In genomic region chr3:183033746-183034145, GRCh38 we compare ENCODE assay signal across 29 cellular contexts. TPM values are rescaled to one million over a fixed set of nuclear protein-coding genes. Genes with fewer than 3 reads are reported as not detected.
DNase-seq lines count a peak whose midpoint lies in the region; ATAC-seq, FAIRE-seq and TF ChIP-seq lines count a peak whose summit lies in the region.
"Had no signal": no experiment of that assay in that cellular context is flagged by ENCODE, and none has a peak within 500 bp of the region (broad histone marks: within the 10 kb centered on the region; RNA-seq: fewer than 3 reads in every experiment).

No MANE protein-coding gene starts in this region.

- no peaks in the 10 kb centered on the region for H3K27me3 ChIP-seq in BJ (ENCODE audit: control insufficient read depth, insufficient read depth, low read length)
- H3K27me3 ChIP-seq in naive thymus-derived CD4-positive, alpha-beta T cell (ENCODE audit: control insufficient read depth in 2 of 2, insufficient read depth in 2 of 2, low read length in 2 of 2) = no peaks in the 10 kb centered on the region
- H3K27me3 ChIP-seq: BLaER1 treated with 17β-estradiol and CSF1 and Interleukin-3, amounts not matched to agents 10 nM and 100 nM; cardiac muscle cell; heart left ventricle; SJCRH30; upper lobe of left lung had no signal

- no peaks in the 10 kb centered on the region; the same call in 1 of the 2 replicates for H3K36me3 ChIP-seq in BJ (ENCODE audit: control insufficient read depth, insufficient read depth, low read length)
- H3K36me3 ChIP-seq in naive thymus-derived CD4-positive, alpha-beta T cell (ENCODE audit: control insufficient read depth in 2 of 3, insufficient read depth in 3 of 3, low read length in 3 of 3) = peaks cover 6 to 52% (median 11%) of the 10 kb centered on the region in 3 experiments

- H3K9me3 Mint-ChIP-seq in naive thymus-derived CD4-positive, alpha-beta T cell = peaks cover 0 to 2% (median 0%) of the 10 kb centered on the region in 11 donors
- H3K9me3 Mint-ChIP-seq: activated T-cell treated with anti-CD3 and anti-CD28 coated beads, Interleukin-2, amount 50 U/mL, for 4 hours; GM23338 had no signal

- H3K4me1 ChIP-seq in naive thymus-derived CD4-positive, alpha-beta T cell (ENCODE audit: control insufficient read depth in 2 of 2, insufficient read depth in 2 of 2, low read length in 2 of 2) = no peaks in the 10 kb centered on the region
- H3K4me1 ChIP-seq: A549, heart left ventricle, SJCRH30, upper lobe of left lung had no signal

- no peak overlapping the region for H3K27ac ChIP-seq in naive thymus-derived CD4-positive, alpha-beta T cell (ENCODE audit: low read depth, low read length)
- H3K27ac ChIP-seq: A549; BLaER1 treated with 17β-estradiol and CSF1 and Interleukin-3, amounts not matched to agents 10 nM and 100 nM; cardiac muscle cell; heart left ventricle; SJCRH30; upper lobe of left lung had no signal

- H3K27me3 Mint-ChIP-seq in naive thymus-derived CD4-positive, alpha-beta T cell = no peaks in the 10 kb centered on the region
- H3K27me3 Mint-ChIP-seq: naive B cell, T-helper 17 cell had no signal

- FAIRE-seq in HTR-8/SVneo (lab: Jason Lieb, UNC) = no peak
- FAIRE-seq: A549, small intestine had no signal

- H3K4me3 ChIP-seq in BJ (ENCODE audit: low read depth, low read length) (no peak overlapping the region), choroid plexus epithelial cell (ENCODE audit: low read depth, low read length) (no peak overlapping the region)
- H3K4me3 ChIP-seq in naive thymus-derived CD4-positive, alpha-beta T cell (ENCODE audit: low read length) = no peak overlapping the region
- H3K4me3 ChIP-seq: A549; BLaER1 treated with 17β-estradiol and CSF1 and Interleukin-3, amounts not matched to agents 10 nM and 100 nM; cardiac muscle cell; GM23338; heart left ventricle; SJCRH30; upper lobe of left lung had no signal

- H3K4me3 Mint-ChIP-seq in naive thymus-derived CD4-positive, alpha-beta T cell = no peak overlapping the region
- H3K4me3 Mint-ChIP-seq: activated T-cell treated with anti-CD3 and anti-CD28 coated beads, Interleukin-2, amount 50 U/mL, for 4 hours; GM23338; naive B cell; T-helper 17 cell had no signal

- peaks cover 30 to 64% (median 45%) of the 10 kb centered on the region in 5 donors for H3K36me3 Mint-ChIP-seq in naive thymus-derived CD4-positive, alpha-beta T cell

- no peak overlapping the region for H3K27ac Mint-ChIP-seq in naive thymus-derived CD4-positive, alpha-beta T cell
- H3K27ac Mint-ChIP-seq: GM23338, naive B cell, T-helper 17 cell had no signal

- POLR2A ChIA-PET in BJ (lab: Charles Lee) = no interaction called here
- POLR2A ChIA-PET in naive thymus-derived CD4-positive, alpha-beta T cell (lab: Charles Lee) = interaction anchor here (0.7 kb wide), 1 partner anchor 10 kb away, joined by 5 read pairs; no protein-coding TSS in a partner anchor

- H3K4me1 Mint-ChIP-seq in naive thymus-derived CD4-positive, alpha-beta T cell = peaks cover 0 to 6% (median 0%) of the 10 kb centered on the region in 7 donors
- H3K4me1 Mint-ChIP-seq: GM23338, naive B cell had no signal

- intact Hi-C loops in naive thymus-derived CD4-positive, alpha-beta T cell (cut with micrococcal nuclease) = no loop called here

- CTCF ChIA-PET in BJ (lab: Yijun Ruan, JAX) = interaction anchor here (0.6 to 0.7 kb wide), 3 partner anchors 23 to 182 kb away, joined by 3 read pairs; no protein-coding TSS in a partner anchor
- CTCF ChIA-PET in naive thymus-derived CD4-positive, alpha-beta T cell (lab: Charles Lee) = interaction anchor here (0.7 kb wide), 1 partner anchor 444 kb away, joined by 4 read pairs; no protein-coding TSS in a partner anchor

- no peaks in the 10 kb centered on the region for H3K9me3 ChIP-seq in naive thymus-derived CD4-positive, alpha-beta T cell (ENCODE audit: control insufficient read depth in 2 of 3, low read length in 3 of 3)
- H3K9me3 ChIP-seq: A549, heart left ventricle, SJCRH30, upper lobe of left lung had no signal

- TF ChIP-seq CTCF in BJ (IDR thresholded peaks at IDR 0.05; ENCODE audit: insufficient read depth, low read depth, low read length) (no peak), choroid plexus epithelial cell (conservative IDR thresholded peaks at IDR 0.05; ENCODE audit: low read depth, low read length) (no peak)

- no peak for ATAC-seq in naive thymus-derived CD4-positive, alpha-beta T cell
- ATAC-seq: A549; activated T-cell treated with anti-CD3 and anti-CD28 coated beads, Interleukin-2, amount 50 U/mL, for 4 hours; GM23338; heart left ventricle; T-helper 17 cell had no signal

- DNase-seq in BJ (ENCODE audit: low read depth) (peak; percentile 21), HTR-8/SVneo (ENCODE audit: insufficient read length, low spot score) (peak; percentile 19), choroid plexus epithelial cell (ENCODE audit: low read depth) (peak; percentile 45), kidney tubule cell (ENCODE audit: low spot score) (peak; percentile 10), NCI-H510A (lab: John Stamatoyannopoulos, UW) (no peak), T-helper 9 cell (no peak), glomerular visceral epithelial cell (ENCODE audit: extremely low spot score) (no peak)
- no peak for DNase-seq in naive thymus-derived CD4-positive, alpha-beta T cell
- DNase-seq: activated CD4-positive, alpha-beta T cell treated with anti-CD3 and anti-CD28 coated beads for 4 hours; activated naive CD4-positive, alpha-beta T cell; activated T-cell treated with anti-CD3 and anti-CD28 coated beads, Interleukin-2, amount 50 U/mL, for 4 hours; amygdala; dermis blood vessel endothelial cell; heart left ventricle; KG1; naive B cell; NCI-H146; NCI-H2171 treated with DMSO at 0.1 percent for 48 hours; NCI-H526 treated with DMSO at 0.1 percent for 48 hours; occipital lobe; SJCRH30; small intestine; stimulated activated CD4-positive, alpha-beta T cell treated with anti-CD3 and anti-CD28 coated beads, Interleukin-2, amount 100 ng/mL, for 24 hours; T-helper 17 cell; upper lobe of left lung had no signal

RNA-seq across cellular contexts. Expression of gene DCUN1D1, which starts 53.4 kb away (rescaled TPM):
- 6.1 and 28.1 TPM in 2 replicates for polyA plus RNA-seq in BJ (2011; rRNA removed)
- 14.3 and 21.1 TPM in 2 replicates for polyA minus RNA-seq in BJ (2011; rRNA and poly(A)+ RNA removed)
- total RNA-seq in naive thymus-derived CD4-positive, alpha-beta T cell = 10 to 100 TPM; 23.7 to 53.0 (median 34.0) TPM
- polyA plus RNA-seq in naive thymus-derived CD4-positive, alpha-beta T cell = 10 to 100 TPM; 22.2 to 23.9 TPM

Comparison
In these comparisons a context has a peak if more than half of its experiments do, and no peak if none do; other contexts are left out.
1. DNase-seq: peak in BJ (single experiment), HTR-8/SVneo (single experiment), choroid plexus epithelial cell (single experiment) and kidney tubule cell (single experiment); none in NCI-H510A (single experiment), T-helper 9 cell (single experiment), naive thymus-derived CD4-positive, alpha-beta T cell (0 of 9) and glomerular visceral epithelial cell (single experiment).